In the genomic region with DNA sequence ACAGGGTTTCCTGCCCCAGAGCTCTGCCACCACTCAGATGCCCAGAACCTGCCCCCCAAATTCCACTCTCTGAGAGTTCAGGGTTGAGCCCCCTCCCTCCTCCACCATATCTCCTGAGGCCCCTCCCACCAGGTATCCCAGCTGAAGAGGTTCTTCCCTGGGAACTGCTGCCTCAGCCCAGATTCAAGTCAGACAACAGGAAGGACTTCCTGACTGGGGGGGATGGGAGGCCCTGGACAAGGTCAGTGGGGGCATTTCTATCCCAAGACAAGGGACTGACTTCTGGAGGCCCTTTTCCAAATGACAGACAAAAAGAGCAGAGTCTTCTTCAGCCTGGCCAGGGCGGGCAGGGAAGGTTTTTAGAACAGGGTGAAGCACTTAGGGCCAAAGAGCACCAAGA, we compare ENCODE assay signal across 1 cellular context.
A peak's percentile ranks its signal among the peaks of the same experiment; 100 is the strongest.
TF ChIP-seq lines count a peak whose summit lies in the region.

No MANE protein-coding gene starts in this region.

TF ChIP-seq in K562, 482 proteins besides CTCF, POLR2A, EP300 and RAD21 (continued from another document):
- TF ChIP-seq, protein P1, sequence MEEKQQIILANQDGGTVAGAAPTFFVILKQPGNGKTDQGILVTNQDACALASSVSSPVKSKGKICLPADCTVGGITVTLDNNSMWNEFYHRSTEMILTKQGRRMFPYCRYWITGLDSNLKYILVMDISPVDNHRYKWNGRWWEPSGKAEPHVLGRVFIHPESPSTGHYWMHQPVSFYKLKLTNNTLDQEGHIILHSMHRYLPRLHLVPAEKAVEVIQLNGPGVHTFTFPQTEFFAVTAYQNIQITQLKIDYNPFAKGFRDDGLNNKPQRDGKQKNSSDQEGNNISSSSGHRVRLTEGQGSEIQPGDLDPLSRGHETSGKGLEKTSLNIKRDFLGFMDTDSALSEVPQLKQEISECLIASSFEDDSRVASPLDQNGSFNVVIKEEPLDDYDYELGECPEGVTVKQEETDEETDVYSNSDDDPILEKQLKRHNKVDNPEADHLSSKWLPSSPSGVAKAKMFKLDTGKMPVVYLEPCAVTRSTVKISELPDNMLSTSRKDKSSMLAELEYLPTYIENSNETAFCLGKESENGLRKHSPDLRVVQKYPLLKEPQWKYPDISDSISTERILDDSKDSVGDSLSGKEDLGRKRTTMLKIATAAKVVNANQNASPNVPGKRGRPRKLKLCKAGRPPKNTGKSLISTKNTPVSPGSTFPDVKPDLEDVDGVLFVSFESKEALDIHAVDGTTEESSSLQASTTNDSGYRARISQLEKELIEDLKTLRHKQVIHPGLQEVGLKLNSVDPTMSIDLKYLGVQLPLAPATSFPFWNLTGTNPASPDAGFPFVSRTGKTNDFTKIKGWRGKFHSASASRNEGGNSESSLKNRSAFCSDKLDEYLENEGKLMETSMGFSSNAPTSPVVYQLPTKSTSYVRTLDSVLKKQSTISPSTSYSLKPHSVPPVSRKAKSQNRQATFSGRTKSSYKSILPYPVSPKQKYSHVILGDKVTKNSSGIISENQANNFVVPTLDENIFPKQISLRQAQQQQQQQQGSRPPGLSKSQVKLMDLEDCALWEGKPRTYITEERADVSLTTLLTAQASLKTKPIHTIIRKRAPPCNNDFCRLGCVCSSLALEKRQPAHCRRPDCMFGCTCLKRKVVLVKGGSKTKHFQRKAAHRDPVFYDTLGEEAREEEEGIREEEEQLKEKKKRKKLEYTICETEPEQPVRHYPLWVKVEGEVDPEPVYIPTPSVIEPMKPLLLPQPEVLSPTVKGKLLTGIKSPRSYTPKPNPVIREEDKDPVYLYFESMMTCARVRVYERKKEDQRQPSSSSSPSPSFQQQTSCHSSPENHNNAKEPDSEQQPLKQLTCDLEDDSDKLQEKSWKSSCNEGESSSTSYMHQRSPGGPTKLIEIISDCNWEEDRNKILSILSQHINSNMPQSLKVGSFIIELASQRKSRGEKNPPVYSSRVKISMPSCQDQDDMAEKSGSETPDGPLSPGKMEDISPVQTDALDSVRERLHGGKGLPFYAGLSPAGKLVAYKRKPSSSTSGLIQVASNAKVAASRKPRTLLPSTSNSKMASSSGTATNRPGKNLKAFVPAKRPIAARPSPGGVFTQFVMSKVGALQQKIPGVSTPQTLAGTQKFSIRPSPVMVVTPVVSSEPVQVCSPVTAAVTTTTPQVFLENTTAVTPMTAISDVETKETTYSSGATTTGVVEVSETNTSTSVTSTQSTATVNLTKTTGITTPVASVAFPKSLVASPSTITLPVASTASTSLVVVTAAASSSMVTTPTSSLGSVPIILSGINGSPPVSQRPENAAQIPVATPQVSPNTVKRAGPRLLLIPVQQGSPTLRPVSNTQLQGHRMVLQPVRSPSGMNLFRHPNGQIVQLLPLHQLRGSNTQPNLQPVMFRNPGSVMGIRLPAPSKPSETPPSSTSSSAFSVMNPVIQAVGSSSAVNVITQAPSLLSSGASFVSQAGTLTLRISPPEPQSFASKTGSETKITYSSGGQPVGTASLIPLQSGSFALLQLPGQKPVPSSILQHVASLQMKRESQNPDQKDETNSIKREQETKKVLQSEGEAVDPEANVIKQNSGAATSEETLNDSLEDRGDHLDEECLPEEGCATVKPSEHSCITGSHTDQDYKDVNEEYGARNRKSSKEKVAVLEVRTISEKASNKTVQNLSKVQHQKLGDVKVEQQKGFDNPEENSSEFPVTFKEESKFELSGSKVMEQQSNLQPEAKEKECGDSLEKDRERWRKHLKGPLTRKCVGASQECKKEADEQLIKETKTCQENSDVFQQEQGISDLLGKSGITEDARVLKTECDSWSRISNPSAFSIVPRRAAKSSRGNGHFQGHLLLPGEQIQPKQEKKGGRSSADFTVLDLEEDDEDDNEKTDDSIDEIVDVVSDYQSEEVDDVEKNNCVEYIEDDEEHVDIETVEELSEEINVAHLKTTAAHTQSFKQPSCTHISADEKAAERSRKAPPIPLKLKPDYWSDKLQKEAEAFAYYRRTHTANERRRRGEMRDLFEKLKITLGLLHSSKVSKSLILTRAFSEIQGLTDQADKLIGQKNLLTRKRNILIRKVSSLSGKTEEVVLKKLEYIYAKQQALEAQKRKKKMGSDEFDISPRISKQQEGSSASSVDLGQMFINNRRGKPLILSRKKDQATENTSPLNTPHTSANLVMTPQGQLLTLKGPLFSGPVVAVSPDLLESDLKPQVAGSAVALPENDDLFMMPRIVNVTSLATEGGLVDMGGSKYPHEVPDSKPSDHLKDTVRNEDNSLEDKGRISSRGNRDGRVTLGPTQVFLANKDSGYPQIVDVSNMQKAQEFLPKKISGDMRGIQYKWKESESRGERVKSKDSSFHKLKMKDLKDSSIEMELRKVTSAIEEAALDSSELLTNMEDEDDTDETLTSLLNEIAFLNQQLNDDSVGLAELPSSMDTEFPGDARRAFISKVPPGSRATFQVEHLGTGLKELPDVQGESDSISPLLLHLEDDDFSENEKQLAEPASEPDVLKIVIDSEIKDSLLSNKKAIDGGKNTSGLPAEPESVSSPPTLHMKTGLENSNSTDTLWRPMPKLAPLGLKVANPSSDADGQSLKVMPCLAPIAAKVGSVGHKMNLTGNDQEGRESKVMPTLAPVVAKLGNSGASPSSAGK (IDR thresholded peaks at IDR 0.05), result no peak
- TF ChIP-seq HDAC1 (IDR thresholded peaks at IDR 0.05) (no peak), SUPT5H (IDR thresholded peaks at IDR 0.05) (no peak), PTBP1 (IDR thresholded peaks at IDR 0.05; ENCODE audit: low read depth, low read length) (no peak), KDM1A (IDR thresholded peaks at IDR 0.05) (peak in 1 of 2 experiments; percentile 30; a peak in 1 of 4 replicates), ZNF384 (IDR thresholded peaks at IDR 0.05; ENCODE audit: low read depth, low read length) (no peak), ZNF551 (CRISPR knock-in tag; IDR thresholded peaks at IDR 0.05) (no peak), RBBP5 (IDR thresholded peaks at IDR 0.05; ENCODE audit: borderline replicate concordance, insufficient read depth, low read length, poor library complexity, severe bottlenecking) (no peak), SMC3 (conservative IDR thresholded peaks at IDR 0.05; ENCODE audit: insufficient read depth, low read depth, low read length) (no peak), DACH1 (IDR thresholded peaks at IDR 0.05; ENCODE audit: partially characterized antibody) (no peak), TBL1XR1 (IDR thresholded peaks at IDR 0.05; ENCODE audit: low read length in 2 of 2) (no peak), RNF2 (IDR thresholded peaks at IDR 0.05) (no peak), KAT7 (CRISPR knock-in tag; IDR thresholded peaks at IDR 0.05; ENCODE audit: borderline replicate concordance) (no peak), ZNF445 (CRISPR knock-in tag; IDR thresholded peaks at IDR 0.05; ENCODE audit: low read depth) (no peak), NRF1 (conservative IDR thresholded peaks at IDR 0.05 in 1 of 2, IDR thresholded peaks at IDR 0.05 in 1 of 2) (no peak), MIER1 (IDR thresholded peaks at IDR 0.05; ENCODE audit: low read depth) (no peak), HNRNPK (IDR thresholded peaks at IDR 0.05; ENCODE audit: low read depth, low read length, poor library complexity, severe bottlenecking) (no peak), RBM25 (IDR thresholded peaks at IDR 0.05; ENCODE audit: low read depth, low read length, severe bottlenecking) (peak; percentile 21), HMG20A (CRISPR knock-in tag; conservative IDR thresholded peaks at IDR 0.05) (no peak), BCOR (IDR thresholded peaks at IDR 0.05) (peak; percentile 63; the same call in 1 of the 2 replicates), ESRRA (IDR thresholded peaks at IDR 0.05; ENCODE audit: borderline replicate concordance, low read depth) (peak; percentile 52; the same call in 1 of the 2 replicates), ADNP (tag; IDR thresholded peaks at IDR 0.05) (0 out of 2 replicates have a peak, but pooled peaks have one; percentile 29), SMARCA4 (IDR thresholded peaks at IDR 0.05) (no peak), SP1 (CRISPR knock-in tag; IDR thresholded peaks at IDR 0.05) (no peak), ZNF175 (CRISPR knock-in tag; IDR thresholded peaks at IDR 0.05; ENCODE audit: low read depth) (no peak), CHD2 (IDR thresholded peaks at IDR 0.05; ENCODE audit: low read depth, low read length) (no peak), GABPB2 (CRISPR knock-in tag; conservative IDR thresholded peaks at IDR 0.05) (no peak)
- TF ChIP-seq, protein P2, sequence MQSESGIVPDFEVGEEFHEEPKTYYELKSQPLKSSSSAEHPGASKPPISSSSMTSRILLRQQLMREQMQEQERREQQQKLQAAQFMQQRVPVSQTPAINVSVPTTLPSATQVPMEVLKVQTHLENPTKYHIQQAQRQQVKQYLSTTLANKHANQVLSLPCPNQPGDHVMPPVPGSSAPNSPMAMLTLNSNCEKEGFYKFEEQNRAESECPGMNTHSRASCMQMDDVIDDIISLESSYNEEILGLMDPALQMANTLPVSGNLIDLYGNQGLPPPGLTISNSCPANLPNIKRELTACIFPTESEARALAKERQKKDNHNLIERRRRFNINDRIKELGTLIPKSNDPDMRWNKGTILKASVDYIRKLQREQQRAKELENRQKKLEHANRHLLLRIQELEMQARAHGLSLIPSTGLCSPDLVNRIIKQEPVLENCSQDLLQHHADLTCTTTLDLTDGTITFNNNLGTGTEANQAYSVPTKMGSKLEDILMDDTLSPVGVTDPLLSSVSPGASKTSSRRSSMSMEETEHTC (IDR thresholded peaks at IDR 0.05), result no peak
- TF ChIP-seq, protein P3, sequence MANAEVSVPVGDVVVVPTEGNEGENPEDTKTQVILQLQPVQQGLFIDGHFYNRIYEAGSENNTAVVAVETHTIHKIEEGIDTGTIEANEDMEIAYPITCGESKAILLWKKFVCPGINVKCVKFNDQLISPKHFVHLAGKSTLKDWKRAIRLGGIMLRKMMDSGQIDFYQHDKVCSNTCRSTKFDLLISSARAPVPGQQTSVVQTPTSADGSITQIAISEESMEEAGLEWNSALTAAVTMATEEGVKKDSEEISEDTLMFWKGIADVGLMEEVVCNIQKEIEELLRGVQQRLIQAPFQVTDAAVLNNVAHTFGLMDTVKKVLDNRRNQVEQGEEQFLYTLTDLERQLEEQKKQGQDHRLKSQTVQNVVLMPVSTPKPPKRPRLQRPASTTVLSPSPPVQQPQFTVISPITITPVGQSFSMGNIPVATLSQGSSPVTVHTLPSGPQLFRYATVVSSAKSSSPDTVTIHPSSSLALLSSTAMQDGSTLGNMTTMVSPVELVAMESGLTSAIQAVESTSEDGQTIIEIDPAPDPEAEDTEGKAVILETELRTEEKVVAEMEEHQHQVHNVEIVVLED (CRISPR knock-in tag; IDR thresholded peaks at IDR 0.05), result no peak
- TF ChIP-seq, protein P4, sequence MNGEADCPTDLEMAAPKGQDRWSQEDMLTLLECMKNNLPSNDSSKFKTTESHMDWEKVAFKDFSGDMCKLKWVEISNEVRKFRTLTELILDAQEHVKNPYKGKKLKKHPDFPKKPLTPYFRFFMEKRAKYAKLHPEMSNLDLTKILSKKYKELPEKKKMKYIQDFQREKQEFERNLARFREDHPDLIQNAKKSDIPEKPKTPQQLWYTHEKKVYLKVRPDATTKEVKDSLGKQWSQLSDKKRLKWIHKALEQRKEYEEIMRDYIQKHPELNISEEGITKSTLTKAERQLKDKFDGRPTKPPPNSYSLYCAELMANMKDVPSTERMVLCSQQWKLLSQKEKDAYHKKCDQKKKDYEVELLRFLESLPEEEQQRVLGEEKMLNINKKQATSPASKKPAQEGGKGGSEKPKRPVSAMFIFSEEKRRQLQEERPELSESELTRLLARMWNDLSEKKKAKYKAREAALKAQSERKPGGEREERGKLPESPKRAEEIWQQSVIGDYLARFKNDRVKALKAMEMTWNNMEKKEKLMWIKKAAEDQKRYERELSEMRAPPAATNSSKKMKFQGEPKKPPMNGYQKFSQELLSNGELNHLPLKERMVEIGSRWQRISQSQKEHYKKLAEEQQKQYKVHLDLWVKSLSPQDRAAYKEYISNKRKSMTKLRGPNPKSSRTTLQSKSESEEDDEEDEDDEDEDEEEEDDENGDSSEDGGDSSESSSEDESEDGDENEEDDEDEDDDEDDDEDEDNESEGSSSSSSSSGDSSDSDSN (IDR thresholded peaks at IDR 0.05; ENCODE audit: borderline replicate concordance in 1 of 2, low read depth in 2 of 2, low read length in 2 of 2), result no peak
- TF ChIP-seq, protein P5, sequence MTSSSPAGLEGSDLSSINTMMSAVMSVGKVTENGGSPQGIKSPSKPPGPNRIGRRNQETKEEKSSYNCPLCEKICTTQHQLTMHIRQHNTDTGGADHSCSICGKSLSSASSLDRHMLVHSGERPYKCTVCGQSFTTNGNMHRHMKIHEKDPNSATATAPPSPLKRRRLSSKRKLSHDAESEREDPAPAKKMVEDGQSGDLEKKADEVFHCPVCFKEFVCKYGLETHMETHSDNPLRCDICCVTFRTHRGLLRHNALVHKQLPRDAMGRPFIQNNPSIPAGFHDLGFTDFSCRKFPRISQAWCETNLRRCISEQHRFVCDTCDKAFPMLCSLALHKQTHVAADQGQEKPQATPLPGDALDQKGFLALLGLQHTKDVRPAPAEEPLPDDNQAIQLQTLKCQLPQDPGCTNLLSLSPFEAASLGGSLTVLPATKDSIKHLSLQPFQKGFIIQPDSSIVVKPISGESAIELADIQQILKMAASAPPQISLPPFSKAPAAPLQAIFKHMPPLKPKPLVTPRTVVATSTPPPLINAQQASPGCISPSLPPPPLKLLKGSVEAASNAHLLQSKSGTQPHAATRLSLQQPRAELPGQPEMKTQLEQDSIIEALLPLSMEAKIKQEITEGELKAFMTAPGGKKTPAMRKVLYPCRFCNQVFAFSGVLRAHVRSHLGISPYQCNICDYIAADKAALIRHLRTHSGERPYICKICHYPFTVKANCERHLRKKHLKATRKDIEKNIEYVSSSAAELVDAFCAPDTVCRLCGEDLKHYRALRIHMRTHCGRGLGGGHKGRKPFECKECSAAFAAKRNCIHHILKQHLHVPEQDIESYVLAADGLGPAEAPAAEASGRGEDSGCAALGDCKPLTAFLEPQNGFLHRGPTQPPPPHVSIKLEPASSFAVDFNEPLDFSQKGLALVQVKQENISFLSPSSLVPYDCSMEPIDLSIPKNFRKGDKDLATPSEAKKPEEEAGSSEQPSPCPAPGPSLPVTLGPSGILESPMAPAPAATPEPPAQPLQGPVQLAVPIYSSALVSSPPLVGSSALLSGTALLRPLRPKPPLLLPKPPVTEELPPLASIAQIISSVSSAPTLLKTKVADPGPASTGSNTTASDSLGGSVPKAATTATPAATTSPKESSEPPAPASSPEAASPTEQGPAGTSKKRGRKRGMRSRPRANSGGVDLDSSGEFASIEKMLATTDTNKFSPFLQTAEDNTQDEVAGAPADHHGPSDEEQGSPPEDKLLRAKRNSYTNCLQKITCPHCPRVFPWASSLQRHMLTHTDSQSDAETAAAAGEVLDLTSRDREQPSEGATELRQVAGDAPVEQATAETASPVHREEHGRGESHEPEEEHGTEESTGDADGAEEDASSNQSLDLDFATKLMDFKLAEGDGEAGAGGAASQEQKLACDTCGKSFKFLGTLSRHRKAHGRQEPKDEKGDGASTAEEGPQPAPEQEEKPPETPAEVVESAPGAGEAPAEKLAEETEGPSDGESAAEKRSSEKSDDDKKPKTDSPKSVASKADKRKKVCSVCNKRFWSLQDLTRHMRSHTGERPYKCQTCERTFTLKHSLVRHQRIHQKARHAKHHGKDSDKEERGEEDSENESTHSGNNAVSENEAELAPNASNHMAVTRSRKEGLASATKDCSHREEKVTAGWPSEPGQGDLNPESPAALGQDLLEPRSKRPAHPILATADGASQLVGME (CRISPR knock-in tag; IDR thresholded peaks at IDR 0.05), result no peak
